9 cellular contexts compared by ENCODE assay signal in genomic region chr10:86711957-86712708, GRCh38. TPM values are rescaled to one million over a fixed set of nuclear protein-coding genes. Genes with fewer than 3 reads are reported as not detected.
DNase-seq lines count a peak whose midpoint lies in the region; ATAC-seq, FAIRE-seq and TF ChIP-seq lines count a peak whose summit lies in the region.
"Had no signal": no experiment of that assay in that cellular context is flagged by ENCODE, and none has a peak within 500 bp of the region (broad histone marks: within the 10 kb centered on the region; RNA-seq: fewer than 3 reads in every experiment).

No MANE protein-coding gene starts in this region.

- TF ChIP-seq POLR2A in H1 (IDR thresholded peaks at IDR 0.05; ENCODE audit: control extremely low read depth in 1 of 2, low read depth in 2 of 2, low read length in 2 of 2): no peak
- no peak for TF ChIP-seq POLR2A in vagina (IDR thresholded peaks at IDR 0.05)

- H3K4ac ChIP-seq in H1 (replicated peaks; ENCODE audit: insufficient read length, low read depth, low read length): peak overlapping the region; percentile 5

- DNase-seq in NCI-H1092 treated with DMSO at 0.1 percent for 48 hours (lab: John Stamatoyannopoulos, UW) (peak; percentile 29), NCI-H1092 (lab: John Stamatoyannopoulos, UW) (no peak), SK-N-DZ (ENCODE audit: low spot score) (peak; percentile 67), H1 (ENCODE audit: low read depth in 1 of 2, low spot score in 2 of 2) (no peak), mucosa of descending colon (peak; percentile 23 to 71 (median 69)), vagina (ENCODE audit: extremely low spot score in 2 of 2) (no peak)

- 15% methylated on average over 32 of the region's 32 CpGs; no CpG with 5 or more reads in 1 of the 2 experiments for WGBS in H1 (ENCODE audit: extremely low coverage in 1 of 2, insufficient coverage in 1 of 2, insufficient read length in 1 of 2, insufficient replicate concordance in 2 of 2, low coverage in 1 of 2, low lambda C conversion rate in 2 of 2, missing lambda C conversion rate in 1 of 2), 2 experiments

- no peak for FAIRE-seq in H1 (lab: Jason Lieb, UNC)

- peak overlapping the region; percentile 80 for H2AFZ ChIP-seq in H1 (ENCODE audit: low read length)

- H4K91ac ChIP-seq in H1 (replicated peaks; ENCODE audit: insufficient read length, low read length): peak overlapping the region; percentile 25

- H2BK12ac ChIP-seq in H1 (ENCODE audit: low read depth, low read length): no peak overlapping the region; the same call in 1 of the 2 replicates

- H3K14ac ChIP-seq in H1 (ENCODE audit: insufficient read length): no peak overlapping the region

- H3K79me1 ChIP-seq in H1 (ENCODE audit: low read depth, low read length): no peaks in the 10 kb centered on the region

- TF ChIP-seq EP300 in H1 (IDR thresholded peaks at IDR 0.05; ENCODE audit: borderline replicate concordance in 1 of 2, low read depth in 2 of 2, low read length in 2 of 2): no peak

- TF ChIP-seq CTCF in H1 (IDR thresholded peaks at IDR 0.05; ENCODE audit: control extremely low read depth in 1 of 3, insufficient read depth in 1 of 3, low read depth in 1 of 3, low read length in 3 of 3) (no peak), mucosa of descending colon (IDR thresholded peaks at IDR 0.05) (no peak), vagina (IDR thresholded peaks at IDR 0.05) (no peak)

- no peak overlapping the region for H2AK5ac ChIP-seq in H1 (ENCODE audit: low read depth, low read length)

- H2BK15ac ChIP-seq in H1 (ENCODE audit: low read length): peak overlapping the region; percentile 61; the same call in 1 of the 2 replicates

- CTCF ChIA-PET in H1 (lab: Charles Lee; ENCODE audit: partially characterized antibody): interaction anchor here (0.7 to 8.8 kb wide), 14 partner anchors 9 to 249 kb away, joined by 3 to 52 read pairs (median 4); no protein-coding TSS in a partner anchor

- TF ChIP-seq RAD21 in H1 (IDR thresholded peaks at IDR 0.05 in 1 of 2, conservative IDR thresholded peaks at IDR 0.05 in 1 of 2; ENCODE audit: low read depth in 2 of 2, low read length in 2 of 2): no peak; a peak in 1 of 4 replicates

- no peaks in the 10 kb centered on the region for H4K20me1 ChIP-seq in H1 (replicated peaks in 1 of 2; ENCODE audit: control insufficient read depth in 1 of 2, insufficient read depth in 2 of 2, low read length in 2 of 2)

- H3K4me3 ChIP-seq in H1 (ENCODE audit: extremely low read depth in 1 of 4, insufficient read depth in 2 of 4, low read depth in 3 of 4, low read length in 4 of 4) (peak overlapping the region; percentile 46 to 67 (median 54)), mucosa of descending colon (peak overlapping the region; percentile 70), vagina (peak overlapping the region; percentile 72 to 76)

- peaks cover 6% of the 10 kb centered on the region; the same call in 1 of the 2 replicates for H3K23me2 ChIP-seq in H1 (ENCODE audit: low read depth, low read length)

- H3K9ac ChIP-seq in H1 (replicated peaks in 1 of 4; ENCODE audit: extremely low read depth in 1 of 4, low read depth in 3 of 4, low read length in 3 of 4): peak overlapping the region in 3 of 4 experiments; percentile 9 to 63 (median 16); a peak in 4 of 7 replicates

- ATAC-seq in GM19438 (IDR thresholded peaks at IDR 0.05; ENCODE audit: low read depth, unreplicated experiment) (peak; percentile 23), HG03460 (IDR thresholded peaks at IDR 0.05; ENCODE audit: unreplicated experiment) (peak; percentile 21), mucosa of descending colon (peak; percentile 7)

- H3K56ac ChIP-seq in H1 (replicated peaks; ENCODE audit: insufficient read length, low read depth, low read length): peak overlapping the region; percentile 63

- intact Hi-C loops in mucosa of descending colon (cut with DNase I, micrococcal nuclease): no loop called here
- intact Hi-C loops in vagina (cut with DNase I): loop anchor here (5.0 kb wide), 1 partner anchor 45 kb away; the partner anchor contains the start of gene BMPR1A

- no peaks in the 10 kb centered on the region for H3K79me2 ChIP-seq in H1 (ENCODE audit: control insufficient read depth in 1 of 2, insufficient read depth in 2 of 2, low read length in 2 of 2)

- H3K18ac ChIP-seq in H1 (ENCODE audit: extremely low read depth, low read length): peak overlapping the region; percentile 55

- peak overlapping the region; percentile 84 for H4K8ac ChIP-seq in H1 (ENCODE audit: extremely low read depth, insufficient read depth, low read length)

- peaks cover 3 to 22% (median 12%) of the 10 kb centered on the region in 4 experiments for H3K4me1 ChIP-seq in H1 (replicated peaks in 1 of 4; ENCODE audit: control insufficient read depth in 3 of 4, insufficient read depth in 4 of 4, low read length in 3 of 4)
- H3K4me1 ChIP-seq in mucosa of descending colon (ENCODE audit: low read depth): peaks cover 11% of the 10 kb centered on the region
- peaks cover 15% of the 10 kb centered on the region for H3K4me1 ChIP-seq in vagina

- no peak overlapping the region for H2BK120ac ChIP-seq in H1 (replicated peaks; ENCODE audit: low read depth, low read length)

- H2BK5ac ChIP-seq in H1 (ENCODE audit: low read depth, low read length): no peak overlapping the region

- peak overlapping the region; percentile 70 for H4K5ac ChIP-seq in H1 (ENCODE audit: insufficient read length, low read depth, low read length)

- H3K4me2 ChIP-seq in H1 (ENCODE audit: insufficient read depth in 1 of 2, low read depth in 2 of 2, low read length in 2 of 2): peak overlapping the region; percentile 90 to 93

- H3K27me3 ChIP-seq in H1 (replicated peaks in 1 of 4; ENCODE audit: control insufficient read depth in 3 of 4, extremely low read depth in 1 of 4, insufficient read depth in 3 of 4, low read length in 3 of 4) (no peaks in the 10 kb centered on the region), vagina (no peaks in the 10 kb centered on the region)

- H2BK20ac ChIP-seq in H1 (ENCODE audit: low read length): no peak overlapping the region

- H3K23ac ChIP-seq in H1 (ENCODE audit: insufficient read length): no peak overlapping the region

- H3K36me3 ChIP-seq in H1 (ENCODE audit: control insufficient read depth in 2 of 4, insufficient read depth in 4 of 4, low read length in 3 of 4): no peaks in the 10 kb centered on the region
- H3K36me3 ChIP-seq in mucosa of descending colon (ENCODE audit: low read depth): no peaks in the 10 kb centered on the region
- no peaks in the 10 kb centered on the region for H3K36me3 ChIP-seq in vagina
- H3K36me3 ChIP-seq: neutrophil had no signal

- H3K9me3 ChIP-seq in H1 (ENCODE audit: insufficient read depth in 2 of 2, low read depth in 1 of 2, low read length in 1 of 2) (no peaks in the 10 kb centered on the region), mucosa of descending colon (no peaks in the 10 kb centered on the region), vagina (no peaks in the 10 kb centered on the region)
- H3K9me3 ChIP-seq: neutrophil had no signal

- POLR2A ChIA-PET in H1 (lab: Charles Lee; ENCODE audit: partially characterized antibody): interaction anchor here (0.8 to 5.7 kb wide), 8 partner anchors 10 to 193 kb away, joined by 3 to 45 read pairs (median 4); partner anchors contain the start of gene BMPR1A

- no peak overlapping the region for H3K27ac ChIP-seq in H1 (ENCODE audit: low read depth, low read length)
- peak overlapping the region; percentile 96 for H3K27ac ChIP-seq in vagina
- H3K27ac ChIP-seq: neutrophil had no signal

TF ChIP-seq in H1, 55 proteins besides CTCF, POLR2A, EP300 and RAD21 (continues in another document):
- TF ChIP-seq ASH2L (IDR thresholded peaks at IDR 0.05; ENCODE audit: low read length): peak; percentile 73

RNA-seq across cellular contexts. Expression of gene LDB3, which starts 43.8 kb away (rescaled TPM):
- 2.6 and 2.9 TPM in 2 replicates for polyA plus RNA-seq in SK-N-DZ (2014; cell fraction: cytosol; rRNA removed)
- 1.5 and 2.6 TPM in 2 replicates for polyA plus RNA-seq in SK-N-DZ (2014; cell fraction: nucleus; rRNA removed)
- total RNA-seq in H1 (2021; fragmentation: NEBNext Ultra II Directional; extraction: Animal tissue kit (Norgen Biotek cat#: 25700)): 0.40 and 0.43 TPM in 2 replicates
- polyA plus RNA-seq in H1 (2011; rRNA removed): 0.17 and 0.20 TPM in 2 replicates
- polyA plus RNA-seq in H1 (2011; cell fraction: cytosol; rRNA removed): 0.28 TPM
- 0.20 TPM for polyA plus RNA-seq in H1 (2011; cell fraction: nucleus; rRNA removed)
- polyA plus RNA-seq in H1 (2012, experiment 1 of 2): 0.35 to 0.62 TPM (median 0.59 TPM) in 4 replicates
- 0.17 TPM for polyA plus RNA-seq in H1 (2012, experiment 2 of 2)
- polyA plus RNA-seq in H1 (2013, experiment 1 of 2): 0.55 TPM
- polyA plus RNA-seq in H1 (2013, experiment 2 of 2): 0.74 TPM
- 0.49 and 1.2 TPM in 2 replicates for polyA minus RNA-seq in H1 (2011; rRNA and poly(A)+ RNA removed)
- polyA minus RNA-seq in H1 (2011; cell fraction: cytosol; rRNA and poly(A)+ RNA removed): 0.29 TPM
- polyA minus RNA-seq in H1 (2011; cell fraction: nucleus; rRNA and poly(A)+ RNA removed): 1.1 TPM
- 10 to 100 TPM in 1 of 3 donors, 1 to 10 TPM in 1, under 1 TPM in 1; 0.96 to 22.7 (median 3.2) TPM for total RNA-seq in mucosa of descending colon
- total RNA-seq in vagina: 4.7 TPM

RNA-seq across cellular contexts. Expression of gene BMPR1A, which starts 44.3 kb away (rescaled TPM):
- polyA plus RNA-seq in SK-N-DZ (2014; cell fraction: cytosol; rRNA removed): 29.7 and 29.9 TPM in 2 replicates
- 19.5 and 22.7 TPM in 2 replicates for polyA plus RNA-seq in SK-N-DZ (2014; cell fraction: nucleus; rRNA removed)
- 120 and 129 TPM in 2 replicates for total RNA-seq in H1 (2021; fragmentation: NEBNext Ultra II Directional; extraction: Animal tissue kit (Norgen Biotek cat#: 25700))
- polyA plus RNA-seq in H1 (2011; rRNA removed): 19.0 and 34.4 TPM in 2 replicates
- 41.1 TPM for polyA plus RNA-seq in H1 (2011; cell fraction: cytosol; rRNA removed)
- polyA plus RNA-seq in H1 (2011; cell fraction: nucleus; rRNA removed): 13.5 TPM
- 40.9 to 73.5 TPM (median 51.4 TPM) in 4 replicates for polyA plus RNA-seq in H1 (2012, experiment 1 of 2)
- polyA plus RNA-seq in H1 (2012, experiment 2 of 2): 3.5 TPM
- polyA plus RNA-seq in H1 (2013, experiment 1 of 2): 67.6 TPM
- polyA plus RNA-seq in H1 (2013, experiment 2 of 2): 82.8 TPM
- polyA minus RNA-seq in H1 (2011; rRNA and poly(A)+ RNA removed): 99.8 and 152 TPM in 2 replicates
- 45.4 TPM for polyA minus RNA-seq in H1 (2011; cell fraction: cytosol; rRNA and poly(A)+ RNA removed)
- polyA minus RNA-seq in H1 (2011; cell fraction: nucleus; rRNA and poly(A)+ RNA removed): 52.9 TPM
- total RNA-seq in mucosa of descending colon: 100 to 1,000 TPM in 1 of 3 donors, 10 to 100 TPM in 2; 44.4 to 126 (median 45.3) TPM
- total RNA-seq in vagina: 33.1 TPM

RNA-seq across cellular contexts. Expression of gene OPN4, which starts 57.8 kb away (rescaled TPM):
- not detected in 2 replicates for polyA plus RNA-seq in SK-N-DZ (2014; cell fraction: cytosol; rRNA removed)
- not detected in 2 replicates for polyA plus RNA-seq in SK-N-DZ (2014; cell fraction: nucleus; rRNA removed)
- not detected in 2 replicates for total RNA-seq in H1 (2021; fragmentation: NEBNext Ultra II Directional; extraction: Animal tissue kit (Norgen Biotek cat#: 25700))
- polyA plus RNA-seq in H1 (2011; rRNA removed): not detected in 2 replicates
- not detected for polyA plus RNA-seq in H1 (2011; cell fraction: cytosol; rRNA removed)
- not detected for polyA plus RNA-seq in H1 (2011; cell fraction: nucleus; rRNA removed)
- not detected in 4 replicates for polyA plus RNA-seq in H1 (2012, experiment 1 of 2)
- polyA plus RNA-seq in H1 (2012, experiment 2 of 2): not detected
- not detected for polyA plus RNA-seq in H1 (2013, experiment 1 of 2)
- polyA plus RNA-seq in H1 (2013, experiment 2 of 2): not detected
- polyA minus RNA-seq in H1 (2011; rRNA and poly(A)+ RNA removed): not detected in 2 replicates
- polyA minus RNA-seq in H1 (2011; cell fraction: cytosol; rRNA and poly(A)+ RNA removed): not detected
- polyA minus RNA-seq in H1 (2011; cell fraction: nucleus; rRNA and poly(A)+ RNA removed): not detected
- total RNA-seq in mucosa of descending colon (under 1 TPM in 1 of 3 donors, not detected in 2; 0.20 TPM), vagina (not detected)

Comparison
In these comparisons a context has a peak if more than half of its experiments do, and no peak if none do; other contexts are left out.
1. DNase-seq: peak in NCI-H1092 treated with DMSO at 0.1 percent for 48 hours (single experiment), SK-N-DZ (single experiment) and mucosa of descending colon (3 of 3); none in NCI-H1092 (single experiment), H1 (0 of 2) and vagina (0 of 2).
2. Peak in every context shown above with its lines, with median percentiles within 50 percentile points of each other: ATAC-seq and H3K4me3 ChIP-seq.